ENCODE assay signal across 17 cellular contexts in the genomic region with DNA sequence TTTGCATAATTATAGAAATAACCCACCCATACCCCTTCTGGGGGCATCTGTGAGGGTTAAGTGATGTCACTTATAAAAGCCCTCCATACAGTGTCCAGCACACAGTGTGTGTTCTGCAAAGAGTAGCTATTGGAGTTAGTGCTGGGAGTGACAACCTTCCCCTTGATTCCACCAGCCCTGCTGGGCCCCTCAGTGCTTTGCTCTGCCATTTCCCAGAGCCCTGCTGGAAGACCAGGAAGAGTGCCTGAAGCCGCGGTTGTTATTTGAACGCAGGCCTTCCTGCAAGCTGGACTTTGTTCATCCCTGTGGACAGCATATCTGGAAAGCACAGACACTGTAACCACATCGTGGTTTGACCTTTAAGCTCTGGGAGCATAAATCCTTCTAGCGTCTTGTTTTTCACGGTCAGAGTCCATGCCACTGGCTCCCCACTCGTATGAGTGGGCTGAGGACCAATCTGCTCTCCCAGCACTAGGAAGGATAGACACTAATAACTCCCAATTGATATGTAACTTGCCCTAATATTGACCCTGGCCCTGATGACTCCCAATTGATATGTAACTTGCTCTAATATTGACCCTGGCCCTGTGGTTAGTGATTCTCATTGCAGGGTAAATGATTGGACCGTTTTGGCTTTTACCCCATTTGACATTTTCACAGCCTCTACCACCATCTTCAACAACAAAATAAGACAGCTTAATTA.
A peak's percentile ranks its signal among the peaks of the same experiment; 100 is the strongest.
DNase-seq lines count a peak whose midpoint lies in the region; ATAC-seq, FAIRE-seq and TF ChIP-seq lines count a peak whose summit lies in the region.
"Had no signal": no experiment of that assay in that cellular context is flagged by ENCODE, and none has a peak within 500 bp of the region (broad histone marks: within the 10 kb centered on the region; RNA-seq: fewer than 3 reads in every experiment).

No MANE protein-coding gene starts in this region.

- H2AFZ ChIP-seq in Loucy (ENCODE audit: low read length), result 0 out of 2 replicates have a peak overlapping the region, but pooled peaks have one; percentile 33

- no peak for ATAC-seq in naive thymus-derived CD8-positive, alpha-beta T cell
- ATAC-seq in HG02642 (IDR thresholded peaks at IDR 0.05; ENCODE audit: poor library complexity, unreplicated experiment), result no peak
- ATAC-seq: activated CD8-positive, alpha-beta T cell treated with anti-CD3 and anti-CD28 coated beads for 36 hours; CD8-positive, alpha-beta T cell; gastroesophageal sphincter had no signal

- no peak overlapping the region for H3K9ac ChIP-seq in Loucy (ENCODE audit: low read depth, low read length, poor library complexity, severe bottlenecking)

- H3K27me3 Mint-ChIP-seq in naive thymus-derived CD8-positive, alpha-beta T cell, result peaks cover 0 to 6% (median 0%) of the 10 kb centered on the region in 5 donors
- H3K27me3 Mint-ChIP-seq: activated CD8-positive, alpha-beta T cell treated with anti-CD3 and anti-CD28 coated beads for 36 hours; activated naive CD4-positive, alpha-beta T cell treated with anti-CD3 and anti-CD28 coated beads, Interleukin-2, amount 50 U/mL, for 24 hours had no signal

- H3K4me1 Mint-ChIP-seq in naive thymus-derived CD8-positive, alpha-beta T cell, result no peaks in the 10 kb centered on the region
- H3K4me1 Mint-ChIP-seq: activated naive CD4-positive, alpha-beta T cell treated with anti-CD3 and anti-CD28 coated beads, Interleukin-2, amount 50 U/mL, for 24 hours had no signal

- intact Hi-C loops in thyroid gland (cut with DNase I), result no loop called here

- no peaks in the 10 kb centered on the region for H3F3A ChIP-seq in Loucy (ENCODE audit: low read depth)

- H3K4me3 ChIP-seq in Loucy (ENCODE audit: low read length, poor library complexity, severe bottlenecking) (no peak overlapping the region), cardiac fibroblast (replicated peaks in 1 of 2; ENCODE audit: low read depth in 2 of 2, low read length in 2 of 2) (no peak overlapping the region), small intestine (ENCODE audit: low read depth in 1 of 2, low read length in 2 of 2) (no peak overlapping the region), thyroid gland (replicated peaks in 1 of 3) (no peak overlapping the region)
- H3K4me3 ChIP-seq: gastroesophageal sphincter, suprapubic skin had no signal

- no peaks in the 10 kb centered on the region for H3K79me2 ChIP-seq in Loucy (ENCODE audit: insufficient read depth, low read length)

- 8 to 31% (median 15%) methylated on average over 8 of the region's 8 CpGs for WGBS in small intestine, 3 donors
- 55 to 67% methylated on average over 8 of the region's 8 CpGs for WGBS in thyroid gland, 2 donors

- no peaks in the 10 kb centered on the region for H3K36me3 Mint-ChIP-seq in naive thymus-derived CD8-positive, alpha-beta T cell
- H3K36me3 Mint-ChIP-seq: activated naive CD4-positive, alpha-beta T cell treated with anti-CD3 and anti-CD28 coated beads, Interleukin-2, amount 50 U/mL, for 24 hours; CD8-positive, alpha-beta T cell had no signal

- peak; percentile 5 to 18 for DNase-seq in cardiac fibroblast (ENCODE audit: low read depth in 2 of 2)
- DNase-seq in kidney glomerular epithelial cell (lab: John Stamatoyannopoulos, UW), result peak; percentile 84
- DNase-seq in small intestine, result peak; percentile 99
- no peak for DNase-seq in naive thymus-derived CD8-positive, alpha-beta T cell
- DNase-seq in thyroid gland, result no peak
- no peak for DNase-seq in HUDEP-2 (lab: John Stamatoyannopoulos, UW; ENCODE audit: unreplicated experiment in 76 of 76)
- DNase-seq: activated CD8-positive, alpha-beta T cell treated with anti-CD3 and anti-CD28 coated beads for 36 hours; CD8-positive, alpha-beta T cell; mesendoderm; NCI-H1092; NCI-H446 treated with DMSO at 0.1 percent for 48 hours; T-helper 9 cell had no signal

- FAIRE-seq in small intestine (lab: Jason Lieb, UNC), result no peak

- H3K9me3 Mint-ChIP-seq in naive thymus-derived CD8-positive, alpha-beta T cell, result peaks cover 0 to 8% (median 0%) of the 10 kb centered on the region in 9 donors
- H3K9me3 Mint-ChIP-seq: activated naive CD4-positive, alpha-beta T cell treated with anti-CD3 and anti-CD28 coated beads, Interleukin-2, amount 50 U/mL, for 24 hours; CD8-positive, alpha-beta T cell had no signal

- TF ChIP-seq POLR2A in thyroid gland (IDR thresholded peaks at IDR 0.05), result no peak

- H3K36me3 ChIP-seq in Loucy (ENCODE audit: insufficient read depth, low read length) (no peaks in the 10 kb centered on the region), small intestine (ENCODE audit: control insufficient read depth in 2 of 2, insufficient read depth in 2 of 2, low read length in 2 of 2) (no peaks in the 10 kb centered on the region), thyroid gland (no peaks in the 10 kb centered on the region)
- H3K36me3 ChIP-seq: gastroesophageal sphincter, suprapubic skin had no signal

- no peak overlapping the region for H3K4me2 ChIP-seq in Loucy (ENCODE audit: low read depth, low read length, poor library complexity, severe bottlenecking)

- no peaks in the 10 kb centered on the region for H3K9me3 ChIP-seq in Loucy (ENCODE audit: insufficient read depth, low read depth, low read length)
- H3K9me3 ChIP-seq in small intestine (ENCODE audit: control insufficient read depth, low read depth), result no peaks in the 10 kb centered on the region
- no peaks in the 10 kb centered on the region for H3K9me3 ChIP-seq in thyroid gland
- H3K9me3 ChIP-seq: gastroesophageal sphincter, suprapubic skin had no signal

- H3K27ac ChIP-seq in small intestine (ENCODE audit: low read depth in 1 of 2, low read length in 1 of 2), result peak overlapping the region in 1 of 2 donors; percentile 16
- no peak overlapping the region for H3K27ac ChIP-seq in thyroid gland
- H3K27ac ChIP-seq: gastroesophageal sphincter, suprapubic skin had no signal

- H3K4me1 ChIP-seq in Loucy (ENCODE audit: insufficient read depth, low read length, poor library complexity, severe bottlenecking) (no peaks in the 10 kb centered on the region), small intestine (ENCODE audit: control insufficient read depth in 2 of 2, insufficient read depth in 1 of 2, low read depth in 1 of 2, low read length in 1 of 2) (no peaks in the 10 kb centered on the region), thyroid gland (no peaks in the 10 kb centered on the region)
- H3K4me1 ChIP-seq: gastroesophageal sphincter had no signal

- no peaks in the 10 kb centered on the region for H4K20me1 ChIP-seq in Loucy (ENCODE audit: insufficient read depth, low read length, poor library complexity, severe bottlenecking)

- no peak overlapping the region for H3K4me3 Mint-ChIP-seq in naive thymus-derived CD8-positive, alpha-beta T cell
- H3K4me3 Mint-ChIP-seq: activated CD8-positive, alpha-beta T cell treated with anti-CD3 and anti-CD28 coated beads for 36 hours; activated naive CD4-positive, alpha-beta T cell treated with anti-CD3 and anti-CD28 coated beads, Interleukin-2, amount 50 U/mL, for 24 hours; CD8-positive, alpha-beta T cell had no signal

- H3K27me3 ChIP-seq in Loucy (ENCODE audit: insufficient read depth, low read length, poor library complexity, severe bottlenecking) (no peaks in the 10 kb centered on the region), small intestine (ENCODE audit: control insufficient read depth in 2 of 2, insufficient read depth in 2 of 2, low read length in 2 of 2) (no peaks in the 10 kb centered on the region), thyroid gland (no peaks in the 10 kb centered on the region)
- H3K27me3 ChIP-seq: gastroesophageal sphincter, suprapubic skin had no signal

- no peaks in the 10 kb centered on the region for H3K9me2 ChIP-seq in Loucy (replicated peaks; ENCODE audit: low read depth, low read length)

- TF ChIP-seq CTCF in Loucy (conservative IDR thresholded peaks at IDR 0.05; ENCODE audit: low read length), result no peak
- TF ChIP-seq CTCF in cardiac fibroblast (IDR thresholded peaks at IDR 0.05; ENCODE audit: low read depth, low read length), result no peak
- TF ChIP-seq CTCF in thyroid gland (IDR thresholded peaks at IDR 0.05), result no peak

- POLR2A ChIA-PET in naive thymus-derived CD8-positive, alpha-beta T cell (lab: Charles Lee), result no interaction called here

- H3K27ac Mint-ChIP-seq in naive thymus-derived CD8-positive, alpha-beta T cell, result no peak overlapping the region
- H3K27ac Mint-ChIP-seq: activated CD8-positive, alpha-beta T cell treated with anti-CD3 and anti-CD28 coated beads for 36 hours; activated naive CD4-positive, alpha-beta T cell treated with anti-CD3 and anti-CD28 coated beads, Interleukin-2, amount 50 U/mL, for 24 hours; CD8-positive, alpha-beta T cell had no signal

Comparison
In these comparisons a context has a peak if more than half of its experiments do, and no peak if none do; other contexts are left out.
1. DNase-seq: peak in cardiac fibroblast (2 of 2), kidney glomerular epithelial cell (single experiment) and small intestine (single experiment); none in naive thymus-derived CD8-positive, alpha-beta T cell (0 of 10), thyroid gland (0 of 2) and HUDEP-2 (0 of 76).